In the genomic region with DNA sequence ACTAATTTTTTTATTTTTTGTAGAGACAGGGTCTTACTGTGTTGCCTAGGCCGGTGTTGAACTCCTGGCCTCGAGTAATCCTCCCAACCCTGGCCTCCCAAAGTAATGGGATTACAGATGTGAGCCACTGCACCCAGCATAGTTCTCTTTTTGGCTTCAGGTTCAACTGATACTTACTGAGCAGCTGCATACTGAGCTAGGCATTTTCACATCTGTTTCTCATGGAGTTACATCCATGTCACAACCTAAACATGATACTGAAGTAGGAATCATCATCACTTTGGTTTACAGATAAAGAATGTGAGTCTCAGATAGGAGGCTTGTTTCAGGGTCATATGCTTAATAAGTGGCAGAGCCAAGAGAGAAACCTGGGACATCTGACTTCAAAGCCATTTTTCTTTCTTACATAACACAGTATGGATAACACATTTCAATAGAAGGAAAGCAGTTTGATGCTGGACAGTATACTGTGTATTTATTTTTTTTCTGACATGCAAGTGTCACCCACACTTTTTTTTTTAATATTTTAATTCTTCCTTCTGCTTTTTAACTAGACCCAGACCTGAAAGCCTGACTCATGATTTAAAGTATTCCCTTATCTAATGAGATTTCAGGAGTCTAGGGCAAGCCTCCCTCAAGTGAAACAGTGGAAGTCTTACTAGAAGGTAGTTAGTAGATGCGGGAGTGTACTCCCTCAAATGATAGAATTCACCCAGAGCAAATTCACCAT, we compare ENCODE assay signal across 9 cellular contexts.
DNase-seq lines count a peak whose midpoint lies in the region; ATAC-seq, FAIRE-seq and TF ChIP-seq lines count a peak whose summit lies in the region.
"Had no signal": no experiment of that assay in that cellular context is flagged by ENCODE, and none has a peak within 500 bp of the region (broad histone marks: within the 10 kb centered on the region; RNA-seq: fewer than 3 reads in every experiment).

No MANE protein-coding gene starts in this region.

- TF ChIP-seq POLR2A in GM12892 (IDR thresholded peaks at IDR 0.05; ENCODE audit: low read depth, low read length) (no peak), endothelial cell of umbilical vein (IDR thresholded peaks at IDR 0.05; ENCODE audit: low read depth, low read length) (no peak), suprapubic skin (IDR thresholded peaks at IDR 0.05) (no peak)

- TF ChIP-seq CTCF in endothelial cell of umbilical vein (IDR thresholded peaks at IDR 0.05; ENCODE audit: extremely low read depth in 1 of 2, insufficient read depth in 1 of 2, low read depth in 1 of 2, low read length in 2 of 2) (no peak), suprapubic skin (IDR thresholded peaks at IDR 0.05) (no peak)

- no peaks in the 10 kb centered on the region for H3K27me3 ChIP-seq in endothelial cell of umbilical vein (ENCODE audit: control insufficient read depth in 2 of 2, insufficient read depth in 2 of 2, low read length in 2 of 2)
- no peaks in the 10 kb centered on the region for H3K27me3 ChIP-seq in suprapubic skin
- H3K27me3 ChIP-seq: gastrocnemius medialis had no signal

- H3K9me3 ChIP-seq in endothelial cell of umbilical vein (replicated peaks; ENCODE audit: control insufficient read depth, insufficient read depth, low read length): no peaks in the 10 kb centered on the region
- H3K9me3 ChIP-seq in suprapubic skin: no peaks in the 10 kb centered on the region
- H3K9me3 ChIP-seq: gastrocnemius medialis had no signal

- DNase-seq in GM12892 (ENCODE audit: insufficient read length) (no peak), endothelial cell of umbilical vein (ENCODE audit: low read depth, low spot score) (no peak), A172 (ENCODE audit: low spot score) (no peak), left lobe of liver (ENCODE audit: low spot score) (no peak), suprapubic skin (ENCODE audit: low spot score in 2 of 2) (no peak)
- no peak for DNase-seq in stimulated activated CD4-positive, alpha-beta T cell treated with anti-CD3 and anti-CD28 coated beads, Interleukin-15, amount 100 ng/mL, for 24 hours

- intact Hi-C loops in endothelial cell of umbilical vein (cut with micrococcal nuclease): loop anchor here (1.0 to 10.0 kb wide), 8 partner anchors 56 to 1014 kb away; a partner anchor contains a TSS

- no peaks in the 10 kb centered on the region for H3K4me1 ChIP-seq in endothelial cell of umbilical vein (ENCODE audit: control insufficient read depth, extremely low read depth, insufficient read depth, low read length)
- H3K4me1 ChIP-seq in suprapubic skin: peaks cover 6% of the 10 kb centered on the region
- H3K4me1 ChIP-seq: gastrocnemius medialis had no signal

- no peaks in the 10 kb centered on the region for H3K79me2 ChIP-seq in endothelial cell of umbilical vein (ENCODE audit: control insufficient read depth, insufficient read depth, low read length)

- TF ChIP-seq EP300 in suprapubic skin (IDR thresholded peaks at IDR 0.05): no peak

- H3K27ac ChIP-seq in endothelial cell of umbilical vein (ENCODE audit: insufficient read depth, low read depth, low read length) (no peak overlapping the region), suprapubic skin (no peak overlapping the region)
- H3K27ac ChIP-seq: gastrocnemius medialis had no signal

- H3K9me1 ChIP-seq in endothelial cell of umbilical vein (replicated peaks; ENCODE audit: control insufficient read depth, extremely low read depth, insufficient read depth, low read length): no peaks in the 10 kb centered on the region

- H2AFZ ChIP-seq in endothelial cell of umbilical vein (ENCODE audit: low read depth, low read length): no peak overlapping the region

- no peaks in the 10 kb centered on the region for H4K20me1 ChIP-seq in endothelial cell of umbilical vein (replicated peaks; ENCODE audit: control insufficient read depth, extremely low read depth, insufficient read depth, low read length)

- dilution Hi-C loops in endothelial cell of umbilical vein (cut with MboI; ENCODE audit: extremely low pct_ligation_motif_present, low sequenced_read_pairs): no loop called here

- FAIRE-seq in GM12892 (lab: Jason Lieb, UNC) (peak; percentile 70), endothelial cell of umbilical vein (lab: Jason Lieb, UNC) (peak; percentile 28)

- BruUV-seq in endothelial cell of umbilical vein (replicated peaks; lab: Mats Ljungman, UMichigan): no TSS peak

- no peak overlapping the region for H3K4me3 ChIP-seq in endothelial cell of umbilical vein (replicated peaks in 1 of 3; ENCODE audit: insufficient read depth in 1 of 3, low read depth in 1 of 3, low read length in 3 of 3)
- H3K4me3 ChIP-seq in suprapubic skin: no peak overlapping the region
- H3K4me3 ChIP-seq: gastrocnemius medialis had no signal

- CTCF ChIA-PET in endothelial cell of umbilical vein (lab: Charles Lee): interaction anchor here (0.6 to 7.0 kb wide), 49 partner anchors 10 to 1013 kb away, joined by 3 to 153 read pairs (median 4); a partner anchor contains a TSS

- WGBS in suprapubic skin: 59% methylated on average over 3 of the region's 3 CpGs

- no peaks in the 10 kb centered on the region for H3K36me3 ChIP-seq in endothelial cell of umbilical vein (ENCODE audit: control insufficient read depth in 2 of 2, extremely low read depth in 1 of 2, insufficient read depth in 2 of 2, low read length in 2 of 2)
- H3K36me3 ChIP-seq in suprapubic skin: no peaks in the 10 kb centered on the region
- H3K36me3 ChIP-seq: gastrocnemius medialis had no signal

- H3K9ac ChIP-seq in endothelial cell of umbilical vein (replicated peaks; ENCODE audit: extremely low read depth, insufficient read depth, low read length): no peak overlapping the region

- ATAC-seq in GM19463 (IDR thresholded peaks at IDR 0.05; ENCODE audit: unreplicated experiment) (peak; percentile 23), HG03103 (IDR thresholded peaks at IDR 0.05; ENCODE audit: low read depth, unreplicated experiment) (peak; percentile 22), left lobe of liver (no peak)

- no peak overlapping the region for H3K4me2 ChIP-seq in endothelial cell of umbilical vein (ENCODE audit: insufficient read depth, low read length)

- POLR2A ChIA-PET in endothelial cell of umbilical vein (lab: Charles Lee): interaction anchor here (0.6 kb wide), 1 partner anchor 527 kb away, joined by 3 read pairs; no protein-coding TSS in a partner anchor

TF ChIP-seq in endothelial cell of umbilical vein, 7 proteins besides CTCF, POLR2A, EP300 and RAD21:
- TF ChIP-seq FOS (IDR thresholded peaks at IDR 0.05; ENCODE audit: borderline replicate concordance, insufficient read depth, low read length) (no peak), MYC (IDR thresholded peaks at IDR 0.05; ENCODE audit: low read depth, low read length) (no peak), JUN (IDR thresholded peaks at IDR 0.05; ENCODE audit: borderline replicate concordance, insufficient read depth, insufficient read length, low read depth) (no peak), EZH2 (IDR thresholded peaks at IDR 0.05; ENCODE audit: borderline replicate concordance, low read depth, low read length, severe bottlenecking) (no peak), GATA2 (IDR thresholded peaks at IDR 0.05; ENCODE audit: insufficient read depth, insufficient read length, low read depth, low read length) (no peak), POLR2AphosphoS5 (IDR thresholded peaks at IDR 0.05; ENCODE audit: insufficient read depth, low read depth, low read length) (no peak)
- TF ChIP-seq, protein P1, sequence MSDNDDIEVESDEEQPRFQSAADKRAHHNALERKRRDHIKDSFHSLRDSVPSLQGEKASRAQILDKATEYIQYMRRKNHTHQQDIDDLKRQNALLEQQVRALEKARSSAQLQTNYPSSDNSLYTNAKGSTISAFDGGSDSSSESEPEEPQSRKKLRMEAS (IDR thresholded peaks at IDR 0.05; ENCODE audit: insufficient read depth, insufficient read length): no peak
